20 cellular contexts compared by ENCODE assay signal in genomic region chr2:170292415-170292814, GRCh38.
"Had no signal": no experiment of that assay in that cellular context is flagged by ENCODE, and none has a peak within 500 bp of the region (broad histone marks: within the 10 kb centered on the region; RNA-seq: fewer than 3 reads in every experiment).

No MANE protein-coding gene starts in this region.

- ATAC-seq: esophagus mucosa, heart left ventricle, natural killer cell had no signal

- H3K27ac Mint-ChIP-seq: natural killer cell had no signal

- H3K27me3 ChIP-seq: ovary, right atrium auricular region, stomach, transverse colon had no signal

- H3K4me3 Mint-ChIP-seq: natural killer cell, neural crest cell had no signal

- FAIRE-seq: frontal cortex, islet of Langerhans, small intestine had no signal

- H3K4me1 ChIP-seq: heart left ventricle, right atrium auricular region, stomach, transverse colon had no signal

- H3K36me3 ChIP-seq: heart left ventricle, ovary, right atrium auricular region, stomach, thoracic aorta, transverse colon had no signal

- DNase-seq: effector CD4-positive, alpha-beta T cell; heart left ventricle; hippocampal formation; kidney glomerular epithelial cell; natural killer cell; nucleus accumbens; ovary; small intestine; stimulated activated CD4-positive, alpha-beta T cell treated with anti-CD3 and anti-CD28 coated beads, Interleukin-12 subunit alpha, Interleukin-12 subunit beta, amount 100 ng/mL, for 4 hours; stimulated activated naive CD4-positive, alpha-beta T cell; stomach; substantia nigra; transverse colon had no signal

- H3K4me1 Mint-ChIP-seq: natural killer cell, neural crest cell had no signal

- H3K4me3 ChIP-seq: coronary artery, heart left ventricle, ovary, right atrium auricular region, stomach, thoracic aorta, transverse colon had no signal

- H3K9me3 ChIP-seq: ovary, thoracic aorta had no signal

- H3K27ac ChIP-seq: coronary artery, heart left ventricle, ovary, right atrium auricular region, stomach, thoracic aorta, transverse colon had no signal
